In the genomic region with DNA sequence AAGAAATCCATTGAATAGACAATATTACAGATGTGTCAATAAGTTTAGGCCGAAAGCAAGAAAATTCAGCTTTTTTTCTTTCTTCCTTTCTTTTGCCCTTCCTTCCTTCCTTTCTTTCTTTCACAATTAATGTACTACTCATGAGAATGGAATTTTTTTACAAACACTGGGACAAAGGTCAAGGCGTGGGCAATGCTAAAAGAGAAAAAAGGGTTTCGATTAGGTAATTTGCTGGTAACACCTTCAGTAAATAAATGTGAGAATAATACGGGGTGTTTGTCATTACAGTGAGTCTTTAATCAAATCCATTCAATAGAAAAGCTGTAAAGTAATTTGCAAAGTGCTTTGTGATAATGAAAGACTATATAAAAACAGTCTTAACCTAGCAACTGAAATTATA, we compare ENCODE assay signal across 13 cellular contexts.
DNase-seq lines count a peak whose midpoint lies in the region; ATAC-seq, FAIRE-seq and TF ChIP-seq lines count a peak whose summit lies in the region.
"Had no signal": no experiment of that assay in that cellular context is flagged by ENCODE, and none has a peak within 500 bp of the region (broad histone marks: within the 10 kb centered on the region; RNA-seq: fewer than 3 reads in every experiment).

No MANE protein-coding gene starts in this region.

- CTCF ChIA-PET in A549 (lab: Yijun Ruan, JAX), result no interaction called here

- 14% methylated on average over 4 of the region's 4 CpGs for WGBS in A549 (ENCODE audit: missing lambda C conversion rate)

- no peaks in the 10 kb centered on the region for H3K36me3 ChIP-seq in left lung
- H3K36me3 ChIP-seq: sigmoid colon, transverse colon had no signal

- H3K4me3 ChIP-seq in A549 (no peak overlapping the region), cardiac fibroblast (replicated peaks in 1 of 2; ENCODE audit: low read depth in 2 of 2, low read length in 2 of 2) (no peak overlapping the region), left lung (no peak overlapping the region)
- H3K4me3 ChIP-seq: sigmoid colon, transverse colon had no signal

- TF ChIP-seq POLR2A in A549 (IDR thresholded peaks at IDR 0.05; ENCODE audit: low read length), result no peak

- DNase-seq in A549 (ENCODE audit: low read depth in 1 of 2, low spot score in 1 of 2) (peak in 1 of 2 experiments; percentile 28), HT1080 (ENCODE audit: low read depth) (peak; percentile 59), cardiac fibroblast (ENCODE audit: low read depth in 2 of 2) (peak; percentile 40 to 52), left lung (no peak), inferior parietal cortex (ENCODE audit: extremely low spot score) (no peak), NCI-H1436 treated with DMSO at 0.1 percent for 48 hours (lab: John Stamatoyannopoulos, UW) (no peak)
- no peak for DNase-seq in activated CD4-positive, alpha-beta T cell treated with anti-CD3 and anti-CD28 coated beads for 1 hour
- DNase-seq: amniotic stem cell, NCI-H226, sigmoid colon, transverse colon had no signal

- peak; percentile 65 for FAIRE-seq in A549 (lab: Jason Lieb, UNC)
- FAIRE-seq: GM18507 had no signal

- ATAC-seq in A549 (no peak), left lung (peak; percentile 38), GM19397 (IDR thresholded peaks at IDR 0.05; ENCODE audit: unreplicated experiment) (no peak)

- no peaks in the 10 kb centered on the region for H3K27me3 ChIP-seq in left lung
- H3K27me3 ChIP-seq: sigmoid colon, transverse colon had no signal

- TF ChIP-seq CTCF in A549 (IDR thresholded peaks at IDR 0.05), result no peak
- no peak for TF ChIP-seq CTCF in cardiac fibroblast (IDR thresholded peaks at IDR 0.05; ENCODE audit: low read depth, low read length)
- TF ChIP-seq CTCF in left lung (IDR thresholded peaks at IDR 0.05), result no peak

- H3K27ac ChIP-seq in A549 (0 out of 6 replicates have a peak overlapping the region, but pooled peaks of 1 of the 2 experiments have one; percentile 12), left lung (no peak overlapping the region)
- H3K27ac ChIP-seq: sigmoid colon, transverse colon had no signal

- H3K9me3 ChIP-seq in A549, result no peaks in the 10 kb centered on the region
- H3K9me3 ChIP-seq in left lung, result no peaks in the 10 kb centered on the region
- H3K9me3 ChIP-seq: sigmoid colon, transverse colon had no signal

- intact Hi-C loops in left lung (cut with DNase I), result no loop called here

- TF ChIP-seq EP300 in A549 (IDR thresholded peaks at IDR 0.05), result no peak

- peak overlapping the region; percentile 56 for H3K4me2 ChIP-seq in A549

- peaks cover 27% of the 10 kb centered on the region for H3K4me1 ChIP-seq in A549
- peaks cover 0 to 7% of the 10 kb centered on the region in 2 donors for H3K4me1 ChIP-seq in left lung

- TF ChIP-seq RAD21 in A549 (conservative IDR thresholded peaks at IDR 0.05 in 1 of 2, IDR thresholded peaks at IDR 0.05 in 1 of 2), result no peak

- POLR2A ChIA-PET in A549 (lab: Yijun Ruan, JAX), result no interaction called here

TF ChIP-seq in A549, 52 proteins besides CTCF, POLR2A, EP300 and RAD21:
- TF ChIP-seq ZC3H11A (IDR thresholded peaks at IDR 0.05), result no peak
- TF ChIP-seq FOSL2 (IDR thresholded peaks at IDR 0.05), result no peak
- TF ChIP-seq FOSL2 (CRISPR knock-in tag; IDR thresholded peaks at IDR 0.05), result peak; percentile 43
- TF ChIP-seq, protein P1, sequence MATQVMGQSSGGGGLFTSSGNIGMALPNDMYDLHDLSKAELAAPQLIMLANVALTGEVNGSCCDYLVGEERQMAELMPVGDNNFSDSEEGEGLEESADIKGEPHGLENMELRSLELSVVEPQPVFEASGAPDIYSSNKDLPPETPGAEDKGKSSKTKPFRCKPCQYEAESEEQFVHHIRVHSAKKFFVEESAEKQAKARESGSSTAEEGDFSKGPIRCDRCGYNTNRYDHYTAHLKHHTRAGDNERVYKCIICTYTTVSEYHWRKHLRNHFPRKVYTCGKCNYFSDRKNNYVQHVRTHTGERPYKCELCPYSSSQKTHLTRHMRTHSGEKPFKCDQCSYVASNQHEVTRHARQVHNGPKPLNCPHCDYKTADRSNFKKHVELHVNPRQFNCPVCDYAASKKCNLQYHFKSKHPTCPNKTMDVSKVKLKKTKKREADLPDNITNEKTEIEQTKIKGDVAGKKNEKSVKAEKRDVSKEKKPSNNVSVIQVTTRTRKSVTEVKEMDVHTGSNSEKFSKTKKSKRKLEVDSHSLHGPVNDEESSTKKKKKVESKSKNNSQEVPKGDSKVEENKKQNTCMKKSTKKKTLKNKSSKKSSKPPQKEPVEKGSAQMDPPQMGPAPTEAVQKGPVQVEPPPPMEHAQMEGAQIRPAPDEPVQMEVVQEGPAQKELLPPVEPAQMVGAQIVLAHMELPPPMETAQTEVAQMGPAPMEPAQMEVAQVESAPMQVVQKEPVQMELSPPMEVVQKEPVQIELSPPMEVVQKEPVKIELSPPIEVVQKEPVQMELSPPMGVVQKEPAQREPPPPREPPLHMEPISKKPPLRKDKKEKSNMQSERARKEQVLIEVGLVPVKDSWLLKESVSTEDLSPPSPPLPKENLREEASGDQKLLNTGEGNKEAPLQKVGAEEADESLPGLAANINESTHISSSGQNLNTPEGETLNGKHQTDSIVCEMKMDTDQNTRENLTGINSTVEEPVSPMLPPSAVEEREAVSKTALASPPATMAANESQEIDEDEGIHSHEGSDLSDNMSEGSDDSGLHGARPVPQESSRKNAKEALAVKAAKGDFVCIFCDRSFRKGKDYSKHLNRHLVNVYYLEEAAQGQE (IDR thresholded peaks at IDR 0.05), result no peak
- no peak for TF ChIP-seq TP53 (CRISPR knock-in tag; IDR thresholded peaks at IDR 0.05)
- TF ChIP-seq JUNB (IDR thresholded peaks at IDR 0.05), result peak; percentile 17; the same call in 1 of the 2 replicates

Comparison
In these comparisons a context has a peak if more than half of its experiments do, and no peak if none do; other contexts are left out.
1. DNase-seq: peak in HT1080 (single experiment) and cardiac fibroblast (2 of 2); none in left lung (0 of 2), activated CD4-positive, alpha-beta T cell treated with anti-CD3 and anti-CD28 coated beads for 1 hour (single experiment), inferior parietal cortex (single experiment) and NCI-H1436 treated with DMSO at 0.1 percent for 48 hours (single experiment).